8 cellular contexts compared by ENCODE assay signal in the genomic region with DNA sequence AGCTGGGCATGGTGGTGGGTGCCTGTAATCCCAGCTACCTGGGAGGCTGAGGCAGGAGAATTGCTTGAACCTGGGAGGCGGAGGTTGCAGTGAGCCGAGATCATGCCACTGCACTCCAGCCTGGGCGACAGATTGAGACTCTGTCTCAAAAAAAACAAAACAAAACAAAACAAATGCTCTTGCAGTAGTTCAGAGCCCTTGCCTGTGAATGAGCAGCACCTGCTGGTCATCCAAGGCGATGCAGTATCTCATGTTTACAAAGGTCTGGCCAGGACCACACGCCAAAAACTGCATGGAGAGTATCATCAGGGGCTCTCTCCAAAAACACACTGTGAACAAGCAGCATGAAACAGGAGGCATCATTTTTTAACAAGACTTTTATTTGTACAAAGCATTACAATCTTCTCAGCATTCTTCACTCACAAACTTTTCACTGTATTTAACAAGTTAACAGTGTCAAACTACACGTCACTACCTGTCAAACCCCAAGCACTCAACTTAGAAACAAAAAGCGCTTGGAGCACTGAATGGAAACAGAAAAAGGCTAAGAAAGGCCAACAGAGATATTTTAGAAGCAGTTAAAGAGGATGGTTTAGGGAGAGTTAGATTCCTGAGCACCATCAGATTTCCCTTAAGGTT. TPM values are rescaled to one million over a fixed set of nuclear protein-coding genes. Genes with fewer than 3 reads are reported as not detected.
DNase-seq lines count a peak whose midpoint lies in the region; ATAC-seq and TF ChIP-seq lines count a peak whose summit lies in the region.
"Not testable (repeated sequence)": the region's sequence is repeated elsewhere in the genome, so short reads cannot be mapped to it uniquely, and the experiment has no call there.

No MANE protein-coding gene starts in this region.

- not testable (repeated sequence) for H3K9me3 Mint-ChIP-seq in activated naive CD4-positive, alpha-beta T cell treated with anti-CD3 and anti-CD28 coated beads, Interleukin-2, amount 50 U/mL, for 24 hours

- not testable (repeated sequence) for H3K27me3 Mint-ChIP-seq in activated naive CD4-positive, alpha-beta T cell treated with anti-CD3 and anti-CD28 coated beads, Interleukin-2, amount 50 U/mL, for 24 hours

- not testable (repeated sequence) for H3K36me3 ChIP-seq in neural cell (ENCODE audit: insufficient read depth, low read length)

- H3K27ac Mint-ChIP-seq in activated naive CD4-positive, alpha-beta T cell treated with anti-CD3 and anti-CD28 coated beads, Interleukin-2, amount 50 U/mL, for 24 hours, result peak overlapping the region; percentile 60

- not testable (repeated sequence) for TF ChIP-seq EP300 in neural cell (conservative IDR thresholded peaks at IDR 0.05; ENCODE audit: poor library complexity, severe bottlenecking)

- H3K27ac ChIP-seq in neural cell (ENCODE audit: low read length), result not testable (repeated sequence)

- not testable (repeated sequence) for H3K9me3 ChIP-seq in neural cell (ENCODE audit: low read length)

- not testable (repeated sequence) for H4K20me1 ChIP-seq in neural cell (ENCODE audit: insufficient read depth)

- peak; percentile 71 for TF ChIP-seq RAD21 in neural cell (conservative IDR thresholded peaks at IDR 0.05)

- H3K27me3 ChIP-seq in neural cell (ENCODE audit: insufficient read depth, low read depth, low read length), result not testable (repeated sequence)

- not testable (repeated sequence) for H3K4me2 ChIP-seq in neural cell (ENCODE audit: low read length)

- H2AFZ ChIP-seq in neural cell (ENCODE audit: low read depth, low read length), result not testable (repeated sequence)

- H3K4me1 Mint-ChIP-seq in activated naive CD4-positive, alpha-beta T cell treated with anti-CD3 and anti-CD28 coated beads, Interleukin-2, amount 50 U/mL, for 24 hours, result peaks cover 27% of the 10 kb centered on the region

- H3K9me2 ChIP-seq in neural cell (ENCODE audit: insufficient read depth, low read length), result not testable (repeated sequence)

- not testable (repeated sequence) for H3K9ac ChIP-seq in neural cell (ENCODE audit: low read length)

- H3K36me3 Mint-ChIP-seq in activated naive CD4-positive, alpha-beta T cell treated with anti-CD3 and anti-CD28 coated beads, Interleukin-2, amount 50 U/mL, for 24 hours, result peaks cover 16% of the 10 kb centered on the region

- not testable (repeated sequence) for H3K4me3 ChIP-seq in foreskin fibroblast (ENCODE audit: low read depth in 1 of 2, low read length in 2 of 2); neural cell (ENCODE audit: low read length)

- peaks cover 13% of the 10 kb centered on the region for H3K79me2 ChIP-seq in neural cell (replicated peaks; ENCODE audit: insufficient read depth, low read length)

- ATAC-seq in HG02678 (IDR thresholded peaks at IDR 0.05; ENCODE audit: unreplicated experiment), result peak; percentile 33

- peak overlapping the region; percentile 90 for H3K4me3 Mint-ChIP-seq in activated naive CD4-positive, alpha-beta T cell treated with anti-CD3 and anti-CD28 coated beads, Interleukin-2, amount 50 U/mL, for 24 hours

- DNase-seq in EH (ENCODE audit: low read depth), result peak; percentile 73
- peak; percentile 25 to 63 for DNase-seq in NCI-H2081 (lab: John Stamatoyannopoulos, UW)
- DNase-seq in T follicular helper cell (ENCODE audit: low read depth), result peak; percentile 33
- DNase-seq in foreskin fibroblast, result peak; percentile 59 to 87
- DNase-seq in superior temporal gyrus (ENCODE audit: extremely low spot score), result peak; percentile 63

- TF ChIP-seq CTCF in foreskin fibroblast (IDR thresholded peaks at IDR 0.05; ENCODE audit: low read depth, low read length) (peak; percentile 83), neural cell (IDR thresholded peaks at IDR 0.05; ENCODE audit: poor library complexity, severe bottlenecking) (peak; percentile 73)

- not testable (repeated sequence) for H3F3A ChIP-seq in neural cell (ENCODE audit: insufficient read depth, low read length, poor library complexity, severe bottlenecking)

TF ChIP-seq in neural cell, 6 proteins besides CTCF, POLR2A, EP300 and RAD21:
- peak; percentile 80 for TF ChIP-seq SMC3 (conservative IDR thresholded peaks at IDR 0.05; ENCODE audit: poor library complexity)

RNA-seq across cellular contexts. Expression of a gene that starts 3.5 kb away (rescaled TPM):
- polyA plus RNA-seq in neural cell, result 99.8 and 119 TPM in 2 replicates
- 69.8 and 69.9 TPM in 2 replicates for polyA minus RNA-seq in neural cell

RNA-seq across cellular contexts. Expression of a gene that starts 3.6 kb away (rescaled TPM):
- polyA plus RNA-seq in neural cell, result 0.33 TPM in 1 of 2 replicates, not detected in the other
- 0.46 and 0.73 TPM in 2 replicates for polyA minus RNA-seq in neural cell

RNA-seq across cellular contexts. Expression of a gene that starts 5.9 kb away (rescaled TPM):
- polyA plus RNA-seq in neural cell, result 42.9 and 65.1 TPM in 2 replicates
- 27.0 and 28.6 TPM in 2 replicates for polyA minus RNA-seq in neural cell

RNA-seq across cellular contexts. Expression of a gene that starts 30.2 kb away (rescaled TPM):
- 31.2 and 31.7 TPM in 2 replicates for polyA plus RNA-seq in neural cell
- polyA minus RNA-seq in neural cell, result 12.2 and 12.6 TPM in 2 replicates

RNA-seq across cellular contexts. Expression of a gene that starts 56.5 kb away (rescaled TPM):
- 25.3 and 36.4 TPM in 2 replicates for polyA plus RNA-seq in neural cell
- 22.7 and 23.6 TPM in 2 replicates for polyA minus RNA-seq in neural cell
